Comparison of ENCODE assay signal across 26 cellular contexts in genomic region chr7:88826222-88826621, GRCh38. TPM values are rescaled to one million over a fixed set of nuclear protein-coding genes. Genes with fewer than 3 reads are reported as not detected.
DNase-seq lines count a peak whose midpoint lies in the region; ATAC-seq and TF ChIP-seq lines count a peak whose summit lies in the region.
"Had no signal": no experiment of that assay in that cellular context is flagged by ENCODE, and none has a peak within 500 bp of the region (broad histone marks: within the 10 kb centered on the region; RNA-seq: fewer than 3 reads in every experiment).

No MANE protein-coding gene starts in this region.

- no peak for TF ChIP-seq CTCF in glutamatergic neuron (IDR thresholded peaks at IDR 0.05; ENCODE audit: partially characterized antibody, unreplicated experiment)

- no peaks in the 10 kb centered on the region for H3K27me3 Mint-ChIP-seq in glutamatergic neuron (ENCODE audit: unreplicated experiment)
- H3K27me3 Mint-ChIP-seq: T-helper 17 cell had no signal

- peak; percentile 53 for ATAC-seq in GM18520 (IDR thresholded peaks at IDR 0.05; ENCODE audit: unreplicated experiment)
- ATAC-seq in GM19035 (IDR thresholded peaks at IDR 0.05; ENCODE audit: unreplicated experiment): peak; percentile 59
- peak; percentile 53 for ATAC-seq in GM21576 (IDR thresholded peaks at IDR 0.05; ENCODE audit: unreplicated experiment)
- peak; percentile 53 for ATAC-seq in HG03565 (IDR thresholded peaks at IDR 0.05; ENCODE audit: unreplicated experiment)
- ATAC-seq: HCT116, PC-3, T-helper 17 cell had no signal

- DNase-seq in stimulated activated CD4-positive, alpha-beta T cell treated with anti-CD3 and anti-CD28 coated beads, Interleukin-4, amount 100 ng/mL, for 1 hour: no peak
- DNase-seq in stimulated activated CD4-positive, alpha-beta T cell treated with anti-CD3 and anti-CD28 coated beads, Interleukin-1b, Interleukin-23, amount 100 ng/mL, for 48 hours: no peak
- DNase-seq in glutamatergic neuron: no peak
- DNase-seq in effector CD4-positive, alpha-beta T cell: no peak
- DNase-seq: 8988T; DMS53; NCI-H1092; NCI-H1417 treated with DMSO at 0.1 percent for 48 hours; NCI-H1694 treated with DMSO at 0.1 percent for 48 hours; NCI-H2081; NCI-H226; NCI-H510A; NCI-H748 treated with DMSO at 0.1 percent for 48 hours; NK-92 treated with Interleukin-12 subunit alpha and Interleukin-12 subunit beta, amount 100 ng/mL, for 24 hours; PC-3; SK-N-SH; T-helper 17 cell; T1000 had no signal

- H3K27ac Mint-ChIP-seq in glutamatergic neuron (ENCODE audit: unreplicated experiment): no peak overlapping the region
- H3K27ac Mint-ChIP-seq: T-helper 17 cell had no signal

- H3K9me3 Mint-ChIP-seq in glutamatergic neuron (ENCODE audit: unreplicated experiment): no peaks in the 10 kb centered on the region

- no peaks in the 10 kb centered on the region for H3K36me3 Mint-ChIP-seq in glutamatergic neuron (ENCODE audit: unreplicated experiment)

- H3K4me3 Mint-ChIP-seq in glutamatergic neuron (ENCODE audit: unreplicated experiment): no peak overlapping the region
- H3K4me3 Mint-ChIP-seq: T-helper 17 cell had no signal

- no peaks in the 10 kb centered on the region for H3K4me1 Mint-ChIP-seq in glutamatergic neuron (ENCODE audit: low read depth, unreplicated experiment)
- H3K4me1 Mint-ChIP-seq: T-helper 17 cell had no signal

RNA-seq across cellular contexts. Expression of gene TEX47, which starts 30.7 kb away (rescaled TPM):
- total RNA-seq in glutamatergic neuron (ENCODE audit: unreplicated experiment): not detected
- total RNA-seq: Daoy, G401, H4, PC-3, T-helper 17 cell had no signal
